ENCODE assay signal across 8 cellular contexts in the genomic region with DNA sequence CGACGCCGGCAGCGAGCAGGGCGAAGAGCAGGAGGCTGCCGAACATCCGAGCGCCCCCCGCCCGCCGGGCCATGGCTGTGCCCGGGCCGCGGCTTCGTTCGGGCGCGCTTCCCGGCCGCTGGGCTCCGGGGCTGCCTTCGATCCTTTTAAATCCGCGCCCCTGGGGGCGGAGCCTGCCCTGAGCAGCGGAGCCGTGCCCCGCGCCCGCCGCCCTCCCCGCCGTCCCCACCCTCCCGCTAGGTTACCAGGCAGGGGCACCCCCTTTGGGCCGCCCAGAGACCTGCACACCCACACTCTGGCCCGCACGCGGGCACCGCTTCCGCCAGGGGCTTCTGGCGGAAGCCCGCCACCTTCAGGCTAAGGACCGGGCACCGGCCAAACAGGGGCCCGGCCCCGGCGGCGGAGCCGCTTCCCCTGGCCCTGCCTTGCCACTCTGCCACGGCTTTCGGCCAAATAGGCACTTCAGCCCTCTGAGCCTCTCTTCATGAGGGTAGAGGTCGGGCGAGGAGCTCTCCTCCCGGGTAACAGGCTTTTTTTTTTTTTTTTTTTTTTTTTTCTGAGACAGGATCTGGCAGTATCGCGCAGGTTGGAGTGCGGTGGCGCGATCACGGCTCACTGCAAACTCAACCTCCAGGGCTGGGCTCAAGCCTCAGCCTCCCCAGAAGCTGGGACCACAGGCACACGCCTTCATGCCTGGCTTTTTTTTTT. TPM values are rescaled to one million over a fixed set of nuclear protein-coding genes. Genes with fewer than 3 reads are reported as not detected.
DNase-seq lines count a peak whose midpoint lies in the region; ATAC-seq and TF ChIP-seq lines count a peak whose summit lies in the region.

A gene with protein sequence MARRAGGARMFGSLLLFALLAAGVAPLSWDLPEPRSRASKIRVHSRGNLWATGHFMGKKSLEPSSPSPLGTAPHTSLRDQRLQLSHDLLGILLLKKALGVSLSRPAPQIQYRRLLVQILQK (minus strand): TSS at position 120 of the 708 bp plus-strand sequence. CDS start 47 bp downstream, at position 73.

- CTCF ChIA-PET in AG04450 (lab: Charles Lee) = interaction anchor here (0.5 to 2.0 kb wide), 31 partner anchors 8 to 751 kb away, joined by 3 to 16 read pairs (median 5); a partner anchor contains a TSS

- POLR2A ChIA-PET in AG04450 (lab: Yijun Ruan, JAX) = interaction anchor here (0.6 to 1.3 kb wide), 3 partner anchors 58 to 816 kb away, joined by 3 to 6 read pairs (median 5); no protein-coding TSS in a partner anchor

- H3K27ac Mint-ChIP-seq in central memory CD8-positive, alpha-beta T cell (ENCODE audit: low read depth) = peak within 1 kb of the TSS; percentile 62

- peaks cover 47% of the 10 kb centered on the region for H3K4me1 Mint-ChIP-seq in central memory CD8-positive, alpha-beta T cell

- no peaks in the 10 kb centered on the region for H3K36me3 ChIP-seq in kidney epithelial cell (ENCODE audit: control insufficient read depth, insufficient read depth, low read length)

- peak within 1 kb of the TSS; percentile 73 for H3K27ac ChIP-seq in AG04450 (ENCODE audit: low read depth, low read length)

- H3K9me3 ChIP-seq in AG04450 (ENCODE audit: control insufficient read depth, insufficient read depth, low read length) = no peaks in the 10 kb centered on the region

- no peaks in the 10 kb centered on the region for H3K27me3 ChIP-seq in AG04450 (ENCODE audit: control insufficient read depth, insufficient read depth, low read length)
- no peaks in the 10 kb centered on the region for H3K27me3 ChIP-seq in kidney epithelial cell (ENCODE audit: control insufficient read depth, insufficient read depth, low read length)

- H3K9me3 Mint-ChIP-seq in central memory CD8-positive, alpha-beta T cell = no peaks in the 10 kb centered on the region

- H3K27me3 Mint-ChIP-seq in central memory CD8-positive, alpha-beta T cell = no peaks in the 10 kb centered on the region

- H3K36me3 Mint-ChIP-seq in central memory CD8-positive, alpha-beta T cell (ENCODE audit: insufficient read depth) = peaks cover 10% of the 10 kb centered on the region

- ATAC-seq in GM18868 (IDR thresholded peaks at IDR 0.05; ENCODE audit: unreplicated experiment) (peak; percentile 69), HG03103 (IDR thresholded peaks at IDR 0.05; ENCODE audit: low read depth, unreplicated experiment) (peak; percentile 58)
- ATAC-seq in central memory CD8-positive, alpha-beta T cell (replicated peaks; ENCODE audit: extremely low read depth, poor library complexity, severe bottlenecking) = peak; percentile 66

- H3K4me3 Mint-ChIP-seq in central memory CD8-positive, alpha-beta T cell = peak within 1 kb of the TSS; percentile 70

- H3K4me3 ChIP-seq in AG04450 (ENCODE audit: low read depth, low read length) (peak within 1 kb of the TSS; percentile 58), kidney epithelial cell (ENCODE audit: low read depth, low read length) (peak within 1 kb of the TSS; percentile 47)

- DNase-seq in AG04450 (ENCODE audit: low read depth, low spot score) (no peak), NCI-H2227 treated with DMSO at 0.1 percent for 48 hours (lab: John Stamatoyannopoulos, UW) (peak; percentile 40), kidney epithelial cell (ENCODE audit: low read depth) (no peak)
- DNase-seq in activated CD4-positive, CD25-positive, alpha-beta regulatory T cell treated with anti-CD3 and anti-CD28 coated beads, Interleukin-2, amount 50 U/mL, for 72 hours = peak; percentile 80
- DNase-seq in central memory CD8-positive, alpha-beta T cell (ENCODE audit: low spot score in 2 of 2) = peak; percentile 69 to 78
- peak; percentile 59 to 76 for DNase-seq in stimulated activated CD4-positive, alpha-beta T cell treated with anti-CD3 and anti-CD28 coated beads, Interleukin-15, amount 100 ng/mL, for 48 hours (ENCODE audit: low read depth in 2 of 2)

- TF ChIP-seq CTCF in AG04450 (IDR thresholded peaks at IDR 0.05; ENCODE audit: low read depth, low read length) (peak; percentile 72), kidney epithelial cell (IDR thresholded peaks at IDR 0.05; ENCODE audit: insufficient read depth, low read length, poor library complexity, severe bottlenecking) (peak; percentile 79)

RNA-seq across cellular contexts. Expression of the gene that starts here (rescaled TPM):
- 3.3 and 3.8 TPM in 2 replicates for polyA plus RNA-seq in AG04450 (2011; rRNA removed)
- 1.3 and 2.0 TPM in 2 replicates for polyA minus RNA-seq in AG04450 (2011; rRNA and poly(A)+ RNA removed)
- 6.3 and 12.0 TPM in 2 replicates for total RNA-seq in kidney epithelial cell

Comparison
In these comparisons a context has a peak if more than half of its experiments do, and no peak if none do; other contexts are left out.
1. DNase-seq: peak in NCI-H2227 treated with DMSO at 0.1 percent for 48 hours (single experiment), activated CD4-positive, CD25-positive, alpha-beta regulatory T cell treated with anti-CD3 and anti-CD28 coated beads, Interleukin-2, amount 50 U/mL, for 72 hours (single experiment), central memory CD8-positive, alpha-beta T cell (2 of 2) and stimulated activated CD4-positive, alpha-beta T cell treated with anti-CD3 and anti-CD28 coated beads, Interleukin-15, amount 100 ng/mL, for 48 hours (2 of 2); none in AG04450 (single experiment) and kidney epithelial cell (single experiment).
2. Peak in every context shown above with its lines, with median percentiles within 50 percentile points of each other: ATAC-seq.